Comparison of ENCODE assay signal across 8 cellular contexts in the genomic region with DNA sequence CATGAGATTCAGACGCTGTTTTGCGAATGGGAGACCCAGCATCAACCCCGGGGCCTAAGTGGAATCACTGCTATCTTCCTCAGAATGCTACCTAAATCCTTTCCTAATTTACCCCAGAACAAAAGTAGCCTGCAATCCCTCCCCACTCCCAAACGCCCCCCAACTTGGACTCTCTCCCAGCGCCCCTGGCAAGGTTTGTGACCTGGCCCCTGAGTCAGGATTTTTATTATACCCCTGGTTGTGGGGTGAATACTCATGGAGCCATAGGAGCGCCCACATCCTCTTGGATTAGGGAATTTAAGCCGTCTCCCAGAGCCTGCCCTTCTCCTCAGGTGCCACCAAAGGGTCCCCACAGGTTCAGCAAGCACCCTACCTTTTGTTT. TPM values are rescaled to one million over a fixed set of nuclear protein-coding genes. Genes with fewer than 3 reads are reported as not detected.
A peak's percentile ranks its signal among the peaks of the same experiment; 100 is the strongest.
DNase-seq lines count a peak whose midpoint lies in the region; ATAC-seq and TF ChIP-seq lines count a peak whose summit lies in the region.

No MANE protein-coding gene starts in this region.

- peak overlapping the region; percentile 81 to 95 (median 92) for H3K4me3 Mint-ChIP-seq in naive thymus-derived CD8-positive, alpha-beta T cell

- peak overlapping the region; percentile 80 for H3K4me3 ChIP-seq in BE2C (ENCODE audit: low read depth, low read length)
- H3K4me3 ChIP-seq in Karpas-422 (ENCODE audit: low read length): peak overlapping the region; percentile 83

- H3K4me2 ChIP-seq in Karpas-422 (ENCODE audit: low read depth, low read length, poor library complexity, severe bottlenecking): peak overlapping the region; percentile 89

- no peaks in the 10 kb centered on the region for H3K9me2 ChIP-seq in Karpas-422 (replicated peaks; ENCODE audit: insufficient read depth, low read length)

- ATAC-seq in naive thymus-derived CD8-positive, alpha-beta T cell: no peak
- no peak for ATAC-seq in omental fat pad (ENCODE audit: low FRiP score)

- peaks cover 17 to 50% (median 43%) of the 10 kb centered on the region in 4 donors for H3K4me1 Mint-ChIP-seq in naive thymus-derived CD8-positive, alpha-beta T cell

- H3K27me3 ChIP-seq in BE2C (no peaks in the 10 kb centered on the region), Karpas-422 (ENCODE audit: low read length) (no peaks in the 10 kb centered on the region)

- POLR2A ChIA-PET in naive thymus-derived CD8-positive, alpha-beta T cell (lab: Charles Lee): no interaction called here

- H3K79me2 ChIP-seq in Karpas-422 (ENCODE audit: low read length): peaks cover 13% of the 10 kb centered on the region; the same call in 1 of the 2 replicates

- in situ Hi-C loops in GM13976 (cut with MboI; ENCODE audit: low sequenced_read_pairs, unreplicated experiment): no loop called here

- no peaks in the 10 kb centered on the region for H3K9me3 Mint-ChIP-seq in naive thymus-derived CD8-positive, alpha-beta T cell

- H3K27ac Mint-ChIP-seq in naive thymus-derived CD8-positive, alpha-beta T cell: peak overlapping the region in 9 of 10 donors; percentile 69 to 99 (median 97)

- no peaks in the 10 kb centered on the region for H3K36me3 Mint-ChIP-seq in naive thymus-derived CD8-positive, alpha-beta T cell

- no peaks in the 10 kb centered on the region for H4K20me1 ChIP-seq in Karpas-422 (ENCODE audit: insufficient read depth, low read depth, low read length)

- H3K36me3 ChIP-seq in BE2C: peaks cover 13% of the 10 kb centered on the region; the same call in 1 of the 2 replicates
- H3K36me3 ChIP-seq in Karpas-422 (ENCODE audit: insufficient read depth, low read length): no peaks in the 10 kb centered on the region

- no peak overlapping the region for H2AFZ ChIP-seq in Karpas-422 (ENCODE audit: low read length)

- H3K4me1 ChIP-seq in BE2C: peaks cover 8% of the 10 kb centered on the region
- H3K4me1 ChIP-seq in Karpas-422 (ENCODE audit: low read length): peaks cover 38% of the 10 kb centered on the region

- H3K9me3 ChIP-seq in BE2C: no peaks in the 10 kb centered on the region
- no peaks in the 10 kb centered on the region for H3K9me3 ChIP-seq in Karpas-422 (ENCODE audit: low read length)

- no peak overlapping the region for H3K27ac ChIP-seq in Karpas-422 (ENCODE audit: low read length)
- peak overlapping the region; percentile 87 for H3K27ac ChIP-seq in cingulate gyrus (ENCODE audit: low read depth, low read length)

- H3K9ac ChIP-seq in Karpas-422 (ENCODE audit: low read length): peak overlapping the region; percentile 89

- H3K27me3 Mint-ChIP-seq in naive thymus-derived CD8-positive, alpha-beta T cell: no peaks in the 10 kb centered on the region

- DNase-seq in BE2C: no peak
- DNase-seq in Karpas-422: no peak
- no peak for DNase-seq in naive thymus-derived CD8-positive, alpha-beta T cell
- DNase-seq in omental fat pad (ENCODE audit: low spot score): no peak
- DNase-seq in NCI-H2196 treated with DMSO at 0.1 percent for 48 hours (lab: John Stamatoyannopoulos, UW; ENCODE audit: unreplicated experiment): no peak
- DNase-seq in GM13976 (ENCODE audit: low spot score): no peak
- DNase-seq in dedifferentiated amniotic fluid mesenchymal stem cell (ENCODE audit: extremely low spot score): no peak

- TF ChIP-seq CTCF in BE2C (IDR thresholded peaks at IDR 0.05; ENCODE audit: low read depth, low read length) (no peak), omental fat pad (IDR thresholded peaks at IDR 0.05) (no peak), GM13976 (IDR thresholded peaks at IDR 0.05; ENCODE audit: borderline replicate concordance, control extremely low read depth, extremely low read depth, insufficient read depth, missing control alignments) (no peak)

RNA-seq across cellular contexts. Expression of a gene that starts 0.4 kb away (rescaled TPM):
- polyA plus RNA-seq in BE2C (2012; ENCODE audit: insufficient read depth, insufficient read length, low read depth): 334 TPM
- total RNA-seq in Karpas-422 (2014; rRNA removed; shearing (Covaris generic); ENCODE audit: low replicate concordance): 33.1 and 94.4 TPM in 2 replicates
- total RNA-seq in naive thymus-derived CD8-positive, alpha-beta T cell: 1 to 10 TPM; 3.5 to 5.9 TPM
- 1 to 10 TPM; 3.4 to 4.0 (median 3.8) TPM for polyA plus RNA-seq in naive thymus-derived CD8-positive, alpha-beta T cell
- total RNA-seq in omental fat pad: 10 to 100 TPM; 25.8 to 42.4 (median 31.8) TPM

RNA-seq across cellular contexts. Expression of a gene that starts 5.4 kb away (rescaled TPM):
- polyA plus RNA-seq in BE2C (2012; ENCODE audit: insufficient read depth, insufficient read length, low read depth): 1,641 TPM
- 640 and 780 TPM in 2 replicates for total RNA-seq in Karpas-422 (2014; rRNA removed; shearing (Covaris generic); ENCODE audit: low replicate concordance)
- total RNA-seq in naive thymus-derived CD8-positive, alpha-beta T cell: 100 to 1,000 TPM; 421 to 448 TPM
- 1,000 to 10,000 TPM; 1,813 to 2,533 (median 2,044) TPM for polyA plus RNA-seq in naive thymus-derived CD8-positive, alpha-beta T cell
- total RNA-seq in omental fat pad: 1,000 to 10,000 TPM; 2,379 to 4,265 (median 3,293) TPM

RNA-seq across cellular contexts. Expression of a gene that starts 24.7 kb away (rescaled TPM):
- 22.8 TPM for polyA plus RNA-seq in BE2C (2012; ENCODE audit: insufficient read depth, insufficient read length, low read depth)
- total RNA-seq in Karpas-422 (2014; rRNA removed; shearing (Covaris generic); ENCODE audit: low replicate concordance): 75.3 and 75.7 TPM in 2 replicates
- 100 to 1,000 TPM; 257 to 270 TPM for total RNA-seq in naive thymus-derived CD8-positive, alpha-beta T cell
- 100 to 1,000 TPM; 354 to 433 (median 357) TPM for polyA plus RNA-seq in naive thymus-derived CD8-positive, alpha-beta T cell
- total RNA-seq in omental fat pad: 100 to 1,000 TPM; 129 to 447 (median 345) TPM

RNA-seq across cellular contexts. Expression of a gene that starts 34.7 kb away (rescaled TPM):
- polyA plus RNA-seq in BE2C (2012; ENCODE audit: insufficient read depth, insufficient read length, low read depth): 18.3 TPM
- total RNA-seq in Karpas-422 (2014; rRNA removed; shearing (Covaris generic); ENCODE audit: low replicate concordance): 11.9 and 13.4 TPM in 2 replicates
- 10 to 100 TPM; 15.1 to 15.9 TPM for total RNA-seq in naive thymus-derived CD8-positive, alpha-beta T cell
- polyA plus RNA-seq in naive thymus-derived CD8-positive, alpha-beta T cell: 1 to 10 TPM; 1.3 to 2.5 (median 1.8) TPM
- total RNA-seq in omental fat pad: 1 to 10 TPM; 3.5 to 5.5 (median 4.9) TPM

RNA-seq across cellular contexts. Expression of a gene that starts 36.3 kb away (rescaled TPM):
- polyA plus RNA-seq in BE2C (2012; ENCODE audit: insufficient read depth, insufficient read length, low read depth): 16,588 TPM
- total RNA-seq in Karpas-422 (2014; rRNA removed; shearing (Covaris generic); ENCODE audit: low replicate concordance): 7,506 and 9,874 TPM in 2 replicates
- 1,000 to 10,000 TPM; 5,098 to 5,261 TPM for total RNA-seq in naive thymus-derived CD8-positive, alpha-beta T cell
- polyA plus RNA-seq in naive thymus-derived CD8-positive, alpha-beta T cell: over 10,000 TPM in 1 of 3 donors, 1,000 to 10,000 TPM in 2; 8,782 to 10,436 (median 9,902) TPM
- 1,000 to 10,000 TPM; 2,553 to 3,094 (median 2,929) TPM for total RNA-seq in omental fat pad
